Comparison of ENCODE assay signal across 12 cellular contexts in genomic region chr2:18855027-18855426, GRCh38.
DNase-seq lines count a peak whose midpoint lies in the region; ATAC-seq, FAIRE-seq and TF ChIP-seq lines count a peak whose summit lies in the region.
"Had no signal": no experiment of that assay in that cellular context is flagged by ENCODE, and none has a peak within 500 bp of the region (broad histone marks: within the 10 kb centered on the region; RNA-seq: fewer than 3 reads in every experiment).

No MANE protein-coding gene starts in this region.

- BruUV-seq in HepG2 (replicated peaks; lab: Mats Ljungman, UMichigan) = no TSS peak

- in situ Hi-C loops in HepG2 (cut with HindIII; ENCODE audit: extremely low pct_ligation_motif_present, low pct_unique_long_range_greater_than_20kb) = no loop called here

- TF ChIP-seq RAD21 in HepG2 (CRISPR knock-in tag; IDR thresholded peaks at IDR 0.05) = no peak

- no peak overlapping the region for H3K4me2 ChIP-seq in HepG2 (ENCODE audit: low read depth, low read length)

- POLR2A ChIA-PET in HepG2 (lab: Yijun Ruan, JAX) = no interaction called here

- no peaks in the 10 kb centered on the region for H3K27me3 ChIP-seq in HepG2 (ENCODE audit: control insufficient read depth in 1 of 2, insufficient read depth in 2 of 2, low read length in 2 of 2)
- H3K27me3 ChIP-seq: gastrocnemius medialis had no signal

- no peak overlapping the region for H3K4me3 Mint-ChIP-seq in HFFc6
- H3K4me3 Mint-ChIP-seq: stimulated activated naive CD8-positive, alpha-beta T cell treated with anti-CD3 and anti-CD28 coated beads, Interleukin-15, Interleukin-2, amounts not matched to agents 100 ng/mL and 50 ng/mL, for 24 hours had no signal

- CTCF ChIA-PET in HepG2 (lab: Yijun Ruan, JAX; ENCODE audit: low intra/inter-chr PET ratio, low total read pairs) = interaction anchor here (0.6 kb wide), 1 partner anchor 624 kb away, joined by 3 read pairs; no protein-coding TSS in a partner anchor

- H3K27ac ChIP-seq in HepG2 (ENCODE audit: extremely low read length, insufficient read depth, low read length) = no peak overlapping the region
- H3K27ac ChIP-seq: gastrocnemius medialis, prostate gland had no signal

- FAIRE-seq in HepG2 (lab: Jason Lieb, UNC) = peak; percentile 71

- H3K9me3 ChIP-seq in HepG2 (ENCODE audit: low read length) = no peaks in the 10 kb centered on the region
- H3K9me3 ChIP-seq: gastrocnemius medialis, prostate gland had no signal

- no peak for TF ChIP-seq POLR2A in HepG2 (IDR thresholded peaks at IDR 0.05; ENCODE audit: insufficient read depth in 1 of 2, low read depth in 2 of 2, low read length in 2 of 2)

- no peaks in the 10 kb centered on the region for H3K4me1 ChIP-seq in HepG2 (ENCODE audit: insufficient read depth, low read length)
- H3K4me1 ChIP-seq: gastrocnemius medialis, prostate gland had no signal

- intact Hi-C loops in HepG2 (cut with micrococcal nuclease; ENCODE audit: unreplicated experiment) = no loop called here

- DNase-seq in GM03348 (ENCODE audit: low spot score) = peak; percentile 8
- peak; percentile 17 for DNase-seq in HFFc6
- peak; percentile 15 for DNase-seq in SW480 (ENCODE audit: low spot score)
- peak; percentile 15 for DNase-seq in HepG2 (ENCODE audit: low spot score)
- no peak for DNase-seq in NCI-H2196 treated with DMSO at 0.1 percent for 48 hours (lab: John Stamatoyannopoulos, UW; ENCODE audit: unreplicated experiment)
- DNase-seq in NCI-H187 (lab: John Stamatoyannopoulos, UW) = no peak
- no peak for DNase-seq in T1000 (lab: John Stamatoyannopoulos, UW)
- DNase-seq: activated T-cell treated with anti-CD3 and anti-CD28 coated beads, Interleukin-2, amount 50 U/mL, for 48 hours; gastrocnemius medialis had no signal

- H3K4me1 Mint-ChIP-seq in HFFc6 (ENCODE audit: low read depth) = peaks cover 12% of the 10 kb centered on the region

- no peak overlapping the region for H3K27ac Mint-ChIP-seq in HFFc6
- H3K27ac Mint-ChIP-seq: stimulated activated naive CD8-positive, alpha-beta T cell treated with anti-CD3 and anti-CD28 coated beads, Interleukin-15, Interleukin-2, amounts not matched to agents 100 ng/mL and 50 ng/mL, for 24 hours had no signal

- no peaks in the 10 kb centered on the region for H3K9me3 Mint-ChIP-seq in HFFc6
- H3K9me3 Mint-ChIP-seq: stimulated activated naive CD8-positive, alpha-beta T cell treated with anti-CD3 and anti-CD28 coated beads, Interleukin-15, Interleukin-2, amounts not matched to agents 100 ng/mL and 50 ng/mL, for 24 hours had no signal

- peak; percentile 83 for ATAC-seq in HepG2
- ATAC-seq in GM21786 (IDR thresholded peaks at IDR 0.05; ENCODE audit: unreplicated experiment) = no peak
- ATAC-seq: gastrocnemius medialis had no signal

- H3K4me3 ChIP-seq in HepG2 (replicated peaks in 1 of 3; ENCODE audit: insufficient read depth in 1 of 3, low read depth in 2 of 3, low read length in 3 of 3) = no peak overlapping the region
- H3K4me3 ChIP-seq: gastrocnemius medialis, prostate gland had no signal

- no peaks in the 10 kb centered on the region for H3K36me3 Mint-ChIP-seq in HFFc6 (ENCODE audit: low read depth)

- no peak overlapping the region for H2AFZ ChIP-seq in HepG2 (ENCODE audit: low read length)

- no peaks in the 10 kb centered on the region for H3K36me3 ChIP-seq in HepG2 (replicated peaks in 1 of 2; ENCODE audit: control insufficient read depth in 1 of 2, insufficient read depth in 2 of 2, low read length in 2 of 2)
- H3K36me3 ChIP-seq: gastrocnemius medialis, prostate gland had no signal

- H3K79me2 ChIP-seq in HepG2 (ENCODE audit: insufficient read depth, low read length) = no peaks in the 10 kb centered on the region

- H4K20me1 ChIP-seq in HepG2 (ENCODE audit: insufficient read depth, low read length) = no peaks in the 10 kb centered on the region

- TF ChIP-seq CTCF in HFFc6 (IDR thresholded peaks at IDR 0.05) (peak; percentile 74), HepG2 (CRISPR knock-in tag; IDR thresholded peaks at IDR 0.05) (no peak)

- no peak overlapping the region for H3K9ac ChIP-seq in HepG2 (ENCODE audit: insufficient read depth, low read depth, low read length)

- no peaks in the 10 kb centered on the region for H3K27me3 Mint-ChIP-seq in HFFc6 (ENCODE audit: insufficient read depth)
- H3K27me3 Mint-ChIP-seq: stimulated activated naive CD8-positive, alpha-beta T cell treated with anti-CD3 and anti-CD28 coated beads, Interleukin-15, Interleukin-2, amounts not matched to agents 100 ng/mL and 50 ng/mL, for 24 hours had no signal

- TF ChIP-seq EP300 in HepG2 (IDR thresholded peaks at IDR 0.05; ENCODE audit: low read depth in 2 of 2, low read length in 2 of 2) (no peak), HepG2 (CRISPR knock-in tag; IDR thresholded peaks at IDR 0.05; ENCODE audit: borderline replicate concordance) (no peak)

TF ChIP-seq in HepG2, 621 proteins besides CTCF, POLR2A, EP300 and RAD21:
- TF ChIP-seq SIN3A (IDR thresholded peaks at IDR 0.05; ENCODE audit: borderline replicate concordance, low read depth, low read length) (no peak), STAG1 (CRISPR knock-in tag; IDR thresholded peaks at IDR 0.05) (peak; percentile 40), SNAPC2 (CRISPR knock-in tag; IDR thresholded peaks at IDR 0.05) (no peak), ZNF33A (CRISPR knock-in tag; IDR thresholded peaks at IDR 0.05; ENCODE audit: borderline replicate concordance) (no peak), REST (IDR thresholded peaks at IDR 0.05; ENCODE audit: borderline replicate concordance in 1 of 2, low read depth in 1 of 2, low read length in 2 of 2) (no peak)

Comparison
In these comparisons a context has a peak if more than half of its experiments do, and no peak if none do; other contexts are left out.
1. DNase-seq: peak in GM03348 (single experiment), HFFc6 (single experiment), SW480 (single experiment) and HepG2 (single experiment); none in NCI-H2196 treated with DMSO at 0.1 percent for 48 hours (single experiment), NCI-H187 (0 of 2) and T1000 (single experiment).